ENCODE assay signal across 17 cellular contexts in genomic region chr19:42272989-42273406, GRCh38. TPM values are rescaled to one million over a fixed set of nuclear protein-coding genes. Genes with fewer than 3 reads are reported as not detected.
DNase-seq lines count a peak whose midpoint lies in the region; ATAC-seq and TF ChIP-seq lines count a peak whose summit lies in the region.
"Had no signal": no experiment of that assay in that cellular context is flagged by ENCODE, and none has a peak within 500 bp of the region (broad histone marks: within the 10 kb centered on the region; RNA-seq: fewer than 3 reads in every experiment).

No MANE protein-coding gene starts in this region.

- H3K36me3 Mint-ChIP-seq in activated naive CD8-positive, alpha-beta T cell treated with anti-CD3 and anti-CD28 coated beads, Interleukin-2, amount 10 ng/mL, durations not matched to agents 7 days and 5 days = peaks cover 21% of the 10 kb centered on the region
- H3K36me3 Mint-ChIP-seq in activated naive CD8-positive, alpha-beta T cell treated with anti-CD3 and anti-CD28 coated beads, Interleukin-2, amount 50 U/mL, for 24 hours (ENCODE audit: low read depth) = peaks cover 7% of the 10 kb centered on the region

- peaks cover 49 to 86% (median 73%) of the 10 kb centered on the region in 6 donors for H3K4me1 ChIP-seq in spleen

- H3K27ac ChIP-seq in coronary artery = no peak overlapping the region
- H3K27ac ChIP-seq in spleen = no peak overlapping the region

- no peak for ATAC-seq in activated naive CD8-positive, alpha-beta T cell treated with anti-CD3 and anti-CD28 coated beads, Interleukin-2, amount 10 ng/mL, durations not matched to agents 7 days and 5 days (ENCODE audit: low read depth)
- no peak for ATAC-seq in activated naive CD8-positive, alpha-beta T cell treated with anti-CD3 and anti-CD28 coated beads, Interleukin-2, amount 50 U/mL, for 24 hours
- ATAC-seq in HG02678 (IDR thresholded peaks at IDR 0.05; ENCODE audit: unreplicated experiment) = no peak
- ATAC-seq: Panc1 had no signal

- H3K4me3 ChIP-seq in GM06990 (replicated peaks; ENCODE audit: low read depth, low read length) = no peak overlapping the region
- H3K4me3 ChIP-seq in coronary artery = no peak overlapping the region
- H3K4me3 ChIP-seq in spleen = no peak overlapping the region

- peak; percentile 29 for DNase-seq in activated naive CD8-positive, alpha-beta T cell treated with anti-CD3 and anti-CD28 coated beads, Interleukin-2, amount 10 ng/mL, durations not matched to agents 7 days and 5 days
- DNase-seq in activated naive CD8-positive, alpha-beta T cell treated with anti-CD3 and anti-CD28 coated beads, Interleukin-2, amount 50 U/mL, for 24 hours = no peak
- DNase-seq in GM06990 (ENCODE audit: extremely low read depth, insufficient read length) (peak; percentile 12), coronary artery (ENCODE audit: low spot score) (peak; percentile 65), spleen (peak; percentile 77), RKO (ENCODE audit: low spot score) (no peak)
- DNase-seq: C1 segment of cervical spinal cord, DMS53, EL, NCI-H1092 treated with DMSO at 0.1 percent for 48 hours, NCI-H146, NCI-H2029 treated with DMSO at 0.1 percent for 48 hours, NCI-H2171, SHP77 treated with DMSO at 0.1 percent for 48 hours had no signal

- peaks cover 44% of the 10 kb centered on the region for H3K4me1 Mint-ChIP-seq in activated naive CD8-positive, alpha-beta T cell treated with anti-CD3 and anti-CD28 coated beads, Interleukin-2, amount 10 ng/mL, durations not matched to agents 7 days and 5 days
- peaks cover 50% of the 10 kb centered on the region for H3K4me1 Mint-ChIP-seq in activated naive CD8-positive, alpha-beta T cell treated with anti-CD3 and anti-CD28 coated beads, Interleukin-2, amount 50 U/mL, for 24 hours

- intact Hi-C loops in spleen (cut with DNase I; ENCODE audit: low total_unique reads) = no loop called here

- no peak for TF ChIP-seq CTCF in GM06990 (IDR thresholded peaks at IDR 0.05; ENCODE audit: insufficient read depth, low read length, poor library complexity, severe bottlenecking)
- TF ChIP-seq CTCF in coronary artery (IDR thresholded peaks at IDR 0.05) = no peak
- no peak for TF ChIP-seq CTCF in spleen (IDR thresholded peaks at IDR 0.05 in 8 of 11, conservative IDR thresholded peaks at IDR 0.05 in 3 of 11)

- TF ChIP-seq POLR2A in spleen (IDR thresholded peaks at IDR 0.05) = no peak

- H3K9me3 Mint-ChIP-seq in activated naive CD8-positive, alpha-beta T cell treated with anti-CD3 and anti-CD28 coated beads, Interleukin-2, amount 10 ng/mL, durations not matched to agents 7 days and 5 days = no peaks in the 10 kb centered on the region
- H3K9me3 Mint-ChIP-seq in activated naive CD8-positive, alpha-beta T cell treated with anti-CD3 and anti-CD28 coated beads, Interleukin-2, amount 50 U/mL, for 24 hours = no peaks in the 10 kb centered on the region
- H3K9me3 Mint-ChIP-seq: CD8-positive, alpha-beta memory T cell had no signal

- no peak overlapping the region for H3K27ac Mint-ChIP-seq in activated naive CD8-positive, alpha-beta T cell treated with anti-CD3 and anti-CD28 coated beads, Interleukin-2, amount 10 ng/mL, durations not matched to agents 7 days and 5 days
- H3K27ac Mint-ChIP-seq in activated naive CD8-positive, alpha-beta T cell treated with anti-CD3 and anti-CD28 coated beads, Interleukin-2, amount 50 U/mL, for 24 hours = no peak overlapping the region
- H3K27ac Mint-ChIP-seq: CD8-positive, alpha-beta memory T cell had no signal

- POLR2A ChIA-PET in activated naive CD8-positive, alpha-beta T cell treated with anti-CD3 and anti-CD28 coated beads, Interleukin-2, amount 10 ng/mL, durations not matched to agents 7 days and 5 days (lab: Charles Lee) = no interaction called here

- no peaks in the 10 kb centered on the region for H3K27me3 ChIP-seq in GM06990 (replicated peaks; ENCODE audit: control insufficient read depth, insufficient read depth, low read length)
- no peaks in the 10 kb centered on the region for H3K27me3 ChIP-seq in spleen (replicated peaks in 1 of 7)

- H3K36me3 ChIP-seq in GM06990 (ENCODE audit: control insufficient read depth, insufficient read depth, low read length) (peaks cover 27% of the 10 kb centered on the region), spleen (peaks cover 0 to 65% (median 33%) of the 10 kb centered on the region in 6 donors)

- no peaks in the 10 kb centered on the region for H3K27me3 Mint-ChIP-seq in activated naive CD8-positive, alpha-beta T cell treated with anti-CD3 and anti-CD28 coated beads, Interleukin-2, amount 10 ng/mL, durations not matched to agents 7 days and 5 days
- no peaks in the 10 kb centered on the region for H3K27me3 Mint-ChIP-seq in activated naive CD8-positive, alpha-beta T cell treated with anti-CD3 and anti-CD28 coated beads, Interleukin-2, amount 50 U/mL, for 24 hours

- H3K9me3 ChIP-seq in spleen = no peaks in the 10 kb centered on the region

- H3K4me3 Mint-ChIP-seq in activated naive CD8-positive, alpha-beta T cell treated with anti-CD3 and anti-CD28 coated beads, Interleukin-2, amount 10 ng/mL, durations not matched to agents 7 days and 5 days = no peak overlapping the region
- H3K4me3 Mint-ChIP-seq in activated naive CD8-positive, alpha-beta T cell treated with anti-CD3 and anti-CD28 coated beads, Interleukin-2, amount 50 U/mL, for 24 hours = no peak overlapping the region

- 94 to 98% (median 97%) methylated on average over 12 to 23 of the region's 23 CpGs for WGBS in spleen, 5 donors

RNA-seq across cellular contexts. Expression of gene CIC, which starts 3.9 kb away (rescaled TPM):
- total RNA-seq in activated naive CD8-positive, alpha-beta T cell treated with anti-CD3 and anti-CD28 coated beads, Interleukin-2, amount 10 ng/mL, durations not matched to agents 7 days and 5 days = 10 to 100 TPM; 84.4 to 92.2 TPM
- total RNA-seq in spleen = 100 to 1,000 TPM in 1 of 7 donors, 10 to 100 TPM in 6; 63.8 to 100 (median 76.7) TPM
- 10 to 100 TPM; 12.5 to 43.6 (median 16.8) TPM for polyA plus RNA-seq in spleen

RNA-seq across cellular contexts. Expression of gene ERF, which starts 18.1 kb away (rescaled TPM):
- total RNA-seq in activated naive CD8-positive, alpha-beta T cell treated with anti-CD3 and anti-CD28 coated beads, Interleukin-2, amount 10 ng/mL, durations not matched to agents 7 days and 5 days = 10 to 100 TPM; 51.1 to 57.5 TPM
- 10 to 100 TPM; 36.8 to 73.1 (median 56.4) TPM for total RNA-seq in spleen
- polyA plus RNA-seq in spleen = 10 to 100 TPM; 13.5 to 49.7 (median 17.7) TPM

RNA-seq across cellular contexts. Expression of gene PRR19, which starts 28.9 kb away (rescaled TPM):
- total RNA-seq in activated naive CD8-positive, alpha-beta T cell treated with anti-CD3 and anti-CD28 coated beads, Interleukin-2, amount 10 ng/mL, durations not matched to agents 7 days and 5 days = under 1 TPM in 1 of 2 experiments, not detected in 1; 0.57 TPM
- total RNA-seq in spleen = 1 to 10 TPM in 2 of 7 donors, under 1 TPM in 3, not detected in 2; 0.46 to 1.2 (median 0.60) TPM
- polyA plus RNA-seq in spleen = under 1 TPM; 0.33 to 0.61 (median 0.49) TPM

RNA-seq across cellular contexts. Expression of gene PAFAH1B3, which starts 29.4 kb away (rescaled TPM):
- total RNA-seq in activated naive CD8-positive, alpha-beta T cell treated with anti-CD3 and anti-CD28 coated beads, Interleukin-2, amount 10 ng/mL, durations not matched to agents 7 days and 5 days = 10 to 100 TPM; 36.2 to 41.1 TPM
- total RNA-seq in spleen = 10 to 100 TPM; 13.7 to 20.3 (median 15.5) TPM
- 10 to 100 TPM; 24.3 to 34.3 (median 29.9) TPM for polyA plus RNA-seq in spleen

RNA-seq across cellular contexts. Expression of gene GSK3A, which starts 30.6 kb away (rescaled TPM):
- total RNA-seq in activated naive CD8-positive, alpha-beta T cell treated with anti-CD3 and anti-CD28 coated beads, Interleukin-2, amount 10 ng/mL, durations not matched to agents 7 days and 5 days = 10 to 100 TPM; 41.0 to 42.2 TPM
- 10 to 100 TPM; 20.8 to 33.1 (median 31.1) TPM for total RNA-seq in spleen
- polyA plus RNA-seq in spleen = 10 to 100 TPM; 22.7 to 39.3 (median 26.4) TPM

Comparison
In these comparisons a context has a peak if more than half of its experiments do, and no peak if none do; other contexts are left out.
1. DNase-seq: peak in activated naive CD8-positive, alpha-beta T cell treated with anti-CD3 and anti-CD28 coated beads, Interleukin-2, amount 10 ng/mL, durations not matched to agents 7 days and 5 days (single experiment), GM06990 (single experiment), coronary artery (single experiment) and spleen (single experiment); none in activated naive CD8-positive, alpha-beta T cell treated with anti-CD3 and anti-CD28 coated beads, Interleukin-2, amount 50 U/mL, for 24 hours (single experiment) and RKO (single experiment).